ENCODE assay signal across 22 cellular contexts in genomic region chr22:21033895-21034294, GRCh38. TPM values are rescaled to one million over a fixed set of nuclear protein-coding genes. Genes with fewer than 3 reads are reported as not detected.
DNase-seq lines count a peak whose midpoint lies in the region; ATAC-seq, FAIRE-seq and TF ChIP-seq lines count a peak whose summit lies in the region.
"Had no signal": no experiment of that assay in that cellular context is flagged by ENCODE, and none has a peak within 500 bp of the region (broad histone marks: within the 10 kb centered on the region; RNA-seq: fewer than 3 reads in every experiment).

No MANE protein-coding gene starts in this region.

- no peak for DNase-seq in activated CD8-positive, alpha-beta T cell treated with anti-CD3 and anti-CD28 coated beads for 36 hours
- DNase-seq in activated CD8-positive, alpha-beta T cell treated with anti-CD3 and anti-CD28 coated beads, Interleukin-2, amount 10 ng/mL, durations not matched to agents 7 days and 5 days = no peak
- DNase-seq in GM18507 (ENCODE audit: extremely low spot score, insufficient read length, low read depth) (no peak), bronchial epithelial cell (ENCODE audit: low read depth) (no peak), DMS79 treated with DMSO at 0.1 percent for 48 hours (lab: John Stamatoyannopoulos, UW) (no peak)
- no peak for DNase-seq in stimulated activated effector memory CD8-positive, alpha-beta T cell treated with anti-CD3 and anti-CD28 coated beads, Interleukin-12 subunit alpha, Interleukin-12 subunit beta, amount 100 ng/mL, for 72 hours (ENCODE audit: low spot score in 2 of 2)
- DNase-seq: CD4-positive, CD25-positive, alpha-beta regulatory T cell; Kasumi-1; NCI-H1694 treated with DMSO at 0.1 percent for 48 hours; NCI-H2081 treated with DMSO at 0.1 percent for 48 hours; NCI-H2171 treated with DMSO at 0.1 percent for 48 hours; NCI-H524 treated with DMSO at 0.1 percent for 48 hours; OCI-M1 had no signal

- peak; percentile 9 for FAIRE-seq in GM18507 (lab: Jason Lieb, UNC)
- FAIRE-seq in bronchial epithelial cell (lab: Jason Lieb, UNC) = peak; percentile 36

- H3K4me3 Mint-ChIP-seq in activated CD8-positive, alpha-beta T cell treated with anti-CD3 and anti-CD28 coated beads for 36 hours = no peak overlapping the region
- no peak overlapping the region for H3K4me3 Mint-ChIP-seq in activated CD8-positive, alpha-beta T cell treated with anti-CD3 and anti-CD28 coated beads, Interleukin-2, amount 10 ng/mL, durations not matched to agents 7 days and 5 days
- H3K4me3 Mint-ChIP-seq in stimulated activated effector memory CD8-positive, alpha-beta T cell treated with anti-CD3 and anti-CD28 coated beads, Interleukin-12 subunit alpha, Interleukin-12 subunit beta, amount 100 ng/mL, for 72 hours = no peak overlapping the region
- H3K4me3 Mint-ChIP-seq: B cell, IgD-negative memory B cell had no signal

- no peak overlapping the region for H3K4me3 ChIP-seq in bronchial epithelial cell (ENCODE audit: low read depth, low read length)
- H3K4me3 ChIP-seq: HAP-1, SJSA1 had no signal

- H3K27me3 ChIP-seq in bronchial epithelial cell (ENCODE audit: control insufficient read depth, insufficient read depth, low read length) = peaks cover 2% of the 10 kb centered on the region
- H3K27me3 ChIP-seq: SJSA1 had no signal

- H3K4me1 Mint-ChIP-seq in activated CD8-positive, alpha-beta T cell treated with anti-CD3 and anti-CD28 coated beads for 36 hours (ENCODE audit: low read depth) = peaks cover 2% of the 10 kb centered on the region
- H3K4me1 Mint-ChIP-seq in activated CD8-positive, alpha-beta T cell treated with anti-CD3 and anti-CD28 coated beads, Interleukin-2, amount 10 ng/mL, durations not matched to agents 7 days and 5 days (ENCODE audit: low read depth) = peaks cover 5% of the 10 kb centered on the region
- peaks cover 9% of the 10 kb centered on the region for H3K4me1 Mint-ChIP-seq in stimulated activated effector memory CD8-positive, alpha-beta T cell treated with anti-CD3 and anti-CD28 coated beads, Interleukin-12 subunit alpha, Interleukin-12 subunit beta, amount 100 ng/mL, for 72 hours

- no peak for TF ChIP-seq CTCF in activated CD8-positive, alpha-beta T cell treated with anti-CD3 and anti-CD28 coated beads for 36 hours (IDR thresholded peaks at IDR 0.05)
- TF ChIP-seq CTCF in bronchial epithelial cell (IDR thresholded peaks at IDR 0.05; ENCODE audit: insufficient read depth, low read length, severe bottlenecking) = no peak

- H3K36me3 ChIP-seq in bronchial epithelial cell (ENCODE audit: control insufficient read depth, insufficient read depth, low read length) = no peaks in the 10 kb centered on the region
- H3K36me3 ChIP-seq: HAP-1, SJSA1 had no signal

- peak; percentile 30 for ATAC-seq in activated CD8-positive, alpha-beta T cell treated with anti-CD3 and anti-CD28 coated beads for 36 hours
- ATAC-seq in activated CD8-positive, alpha-beta T cell treated with anti-CD3 and anti-CD28 coated beads, Interleukin-2, amount 10 ng/mL, durations not matched to agents 7 days and 5 days = no peak
- peak; percentile 75 for ATAC-seq in stimulated activated effector memory CD8-positive, alpha-beta T cell treated with anti-CD3 and anti-CD28 coated beads, Interleukin-12 subunit alpha, Interleukin-12 subunit beta, amount 100 ng/mL, for 72 hours
- no peak for ATAC-seq in HG03460 (IDR thresholded peaks at IDR 0.05; ENCODE audit: unreplicated experiment)
- ATAC-seq in HG03045 (IDR thresholded peaks at IDR 0.05; ENCODE audit: unreplicated experiment) = no peak
- ATAC-seq: Right ventricle myocardium inferior had no signal

- H3K27ac Mint-ChIP-seq in activated CD8-positive, alpha-beta T cell treated with anti-CD3 and anti-CD28 coated beads for 36 hours = no peak overlapping the region
- no peak overlapping the region for H3K27ac Mint-ChIP-seq in activated CD8-positive, alpha-beta T cell treated with anti-CD3 and anti-CD28 coated beads, Interleukin-2, amount 10 ng/mL, durations not matched to agents 7 days and 5 days
- H3K27ac Mint-ChIP-seq in stimulated activated effector memory CD8-positive, alpha-beta T cell treated with anti-CD3 and anti-CD28 coated beads, Interleukin-12 subunit alpha, Interleukin-12 subunit beta, amount 100 ng/mL, for 72 hours = no peak overlapping the region
- H3K27ac Mint-ChIP-seq: B cell; CD4-positive, CD25-positive, alpha-beta regulatory T cell; IgD-negative memory B cell had no signal

- POLR2A ChIA-PET in activated CD8-positive, alpha-beta T cell treated with anti-CD3 and anti-CD28 coated beads for 36 hours (lab: Charles Lee) = no interaction called here
- POLR2A ChIA-PET in activated CD8-positive, alpha-beta T cell treated with anti-CD3 and anti-CD28 coated beads, Interleukin-2, amount 10 ng/mL, durations not matched to agents 7 days and 5 days (lab: Charles Lee) = no interaction called here

- H3K27me3 Mint-ChIP-seq in activated CD8-positive, alpha-beta T cell treated with anti-CD3 and anti-CD28 coated beads for 36 hours = peaks cover 28% of the 10 kb centered on the region
- peaks cover 45% of the 10 kb centered on the region for H3K27me3 Mint-ChIP-seq in activated CD8-positive, alpha-beta T cell treated with anti-CD3 and anti-CD28 coated beads, Interleukin-2, amount 10 ng/mL, durations not matched to agents 7 days and 5 days (ENCODE audit: low read depth)

- no peaks in the 10 kb centered on the region for H3K36me3 Mint-ChIP-seq in activated CD8-positive, alpha-beta T cell treated with anti-CD3 and anti-CD28 coated beads for 36 hours (ENCODE audit: low read depth)
- no peaks in the 10 kb centered on the region for H3K36me3 Mint-ChIP-seq in activated CD8-positive, alpha-beta T cell treated with anti-CD3 and anti-CD28 coated beads, Interleukin-2, amount 10 ng/mL, durations not matched to agents 7 days and 5 days (ENCODE audit: low read depth)
- H3K36me3 Mint-ChIP-seq in stimulated activated effector memory CD8-positive, alpha-beta T cell treated with anti-CD3 and anti-CD28 coated beads, Interleukin-12 subunit alpha, Interleukin-12 subunit beta, amount 100 ng/mL, for 72 hours = no peaks in the 10 kb centered on the region
- H3K36me3 Mint-ChIP-seq: CD4-positive, CD25-positive, alpha-beta regulatory T cell; IgD-negative memory B cell had no signal

- CTCF ChIA-PET in activated CD8-positive, alpha-beta T cell treated with anti-CD3 and anti-CD28 coated beads for 36 hours (lab: Charles Lee) = interaction anchor here (1.0 to 1.5 kb wide), 2 partner anchors 12 to 31 kb away, joined by 3 read pairs; no protein-coding TSS in a partner anchor
- CTCF ChIA-PET in activated CD8-positive, alpha-beta T cell treated with anti-CD3 and anti-CD28 coated beads, Interleukin-2, amount 10 ng/mL, durations not matched to agents 7 days and 5 days (lab: Charles Lee) = no interaction called here

- H3K9me3 Mint-ChIP-seq in activated CD8-positive, alpha-beta T cell treated with anti-CD3 and anti-CD28 coated beads for 36 hours = no peaks in the 10 kb centered on the region
- H3K9me3 Mint-ChIP-seq in activated CD8-positive, alpha-beta T cell treated with anti-CD3 and anti-CD28 coated beads, Interleukin-2, amount 10 ng/mL, durations not matched to agents 7 days and 5 days (ENCODE audit: insufficient read depth) = no peaks in the 10 kb centered on the region
- no peaks in the 10 kb centered on the region for H3K9me3 Mint-ChIP-seq in stimulated activated effector memory CD8-positive, alpha-beta T cell treated with anti-CD3 and anti-CD28 coated beads, Interleukin-12 subunit alpha, Interleukin-12 subunit beta, amount 100 ng/mL, for 72 hours
- H3K9me3 Mint-ChIP-seq: CD4-positive, CD25-positive, alpha-beta regulatory T cell; IgD-negative memory B cell had no signal

- intact Hi-C loops in activated CD8-positive, alpha-beta T cell treated with anti-CD3 and anti-CD28 coated beads for 36 hours (cut with micrococcal nuclease) = no loop called here

RNA-seq across cellular contexts. Expression of gene SLC7A4, which starts 1.5 kb away (rescaled TPM):
- total RNA-seq in activated CD8-positive, alpha-beta T cell treated with anti-CD3 and anti-CD28 coated beads for 36 hours = not detected
- under 1 TPM; 0.16 to 0.21 TPM for total RNA-seq in activated CD8-positive, alpha-beta T cell treated with anti-CD3 and anti-CD28 coated beads, Interleukin-2, amount 10 ng/mL, durations not matched to agents 7 days and 5 days
- total RNA-seq in bronchial epithelial cell = under 0.01 and 0.77 TPM in 2 replicates
- total RNA-seq: A172; B cell; CD4-positive, CD25-positive, alpha-beta regulatory T cell; MCF 10A; SJSA1 had no signal

RNA-seq across cellular contexts. Expression of gene LRRC74B, which starts 11.9 kb away (rescaled TPM):
- total RNA-seq in activated CD8-positive, alpha-beta T cell treated with anti-CD3 and anti-CD28 coated beads for 36 hours = not detected
- not detected for total RNA-seq in activated CD8-positive, alpha-beta T cell treated with anti-CD3 and anti-CD28 coated beads, Interleukin-2, amount 10 ng/mL, durations not matched to agents 7 days and 5 days
- total RNA-seq in bronchial epithelial cell = not detected in 2 replicates
- total RNA-seq: A172, MCF 10A, Right ventricle myocardium inferior, SJSA1 had no signal

RNA-seq across cellular contexts. Expression of gene P2RX6, which starts 18.9 kb away (rescaled TPM):
- under 1 TPM; 0.22 to 0.25 TPM for total RNA-seq in activated CD8-positive, alpha-beta T cell treated with anti-CD3 and anti-CD28 coated beads for 36 hours
- total RNA-seq in activated CD8-positive, alpha-beta T cell treated with anti-CD3 and anti-CD28 coated beads, Interleukin-2, amount 10 ng/mL, durations not matched to agents 7 days and 5 days = under 1 TPM; 0.50 to 0.63 TPM
- 0.13 and 0.26 TPM in 2 replicates for total RNA-seq in bronchial epithelial cell

RNA-seq across cellular contexts. Expression of gene THAP7, which starts 32.0 kb away (rescaled TPM):
- 10 to 100 TPM; 23.7 to 23.8 TPM for total RNA-seq in activated CD8-positive, alpha-beta T cell treated with anti-CD3 and anti-CD28 coated beads for 36 hours
- 10 to 100 TPM; 31.7 to 32.0 TPM for total RNA-seq in activated CD8-positive, alpha-beta T cell treated with anti-CD3 and anti-CD28 coated beads, Interleukin-2, amount 10 ng/mL, durations not matched to agents 7 days and 5 days
- total RNA-seq in bronchial epithelial cell = 23.2 and 29.0 TPM in 2 replicates

RNA-seq across cellular contexts. Expression of gene LZTR1, which starts 51.8 kb away (rescaled TPM):
- total RNA-seq in activated CD8-positive, alpha-beta T cell treated with anti-CD3 and anti-CD28 coated beads for 36 hours = 10 to 100 TPM; 29.1 to 34.5 TPM
- total RNA-seq in activated CD8-positive, alpha-beta T cell treated with anti-CD3 and anti-CD28 coated beads, Interleukin-2, amount 10 ng/mL, durations not matched to agents 7 days and 5 days = 10 to 100 TPM; 56.2 to 58.0 TPM
- total RNA-seq in bronchial epithelial cell = 14.7 and 23.2 TPM in 2 replicates

Comparison
In these comparisons a context has a peak if more than half of its experiments do, and no peak if none do; other contexts are left out.
1. ATAC-seq: peak in activated CD8-positive, alpha-beta T cell treated with anti-CD3 and anti-CD28 coated beads for 36 hours (single experiment) and stimulated activated effector memory CD8-positive, alpha-beta T cell treated with anti-CD3 and anti-CD28 coated beads, Interleukin-12 subunit alpha, Interleukin-12 subunit beta, amount 100 ng/mL, for 72 hours (single experiment); none in activated CD8-positive, alpha-beta T cell treated with anti-CD3 and anti-CD28 coated beads, Interleukin-2, amount 10 ng/mL, durations not matched to agents 7 days and 5 days (single experiment), HG03460 (single experiment) and HG03045 (single experiment).